18 cellular contexts compared by ENCODE assay signal in genomic region chrX:78357342-78358055, GRCh38. TPM values are rescaled to one million over a fixed set of nuclear protein-coding genes. Genes with fewer than 3 reads are reported as not detected.
DNase-seq lines count a peak whose midpoint lies in the region; ATAC-seq and TF ChIP-seq lines count a peak whose summit lies in the region.
"Had no signal": no experiment of that assay in that cellular context is flagged by ENCODE, and none has a peak within 500 bp of the region (broad histone marks: within the 10 kb centered on the region; RNA-seq: fewer than 3 reads in every experiment).

No MANE protein-coding gene starts in this region.

- intact Hi-C loops in activated CD8-positive, alpha-beta T cell treated with anti-CD3 and anti-CD28 coated beads for 36 hours (cut with micrococcal nuclease): no loop called here

- TF ChIP-seq EP300 in suprapubic skin (IDR thresholded peaks at IDR 0.05): no peak

- peaks cover 2% of the 10 kb centered on the region for H3K4me1 Mint-ChIP-seq in activated CD8-positive, alpha-beta T cell treated with anti-CD3 and anti-CD28 coated beads for 36 hours (ENCODE audit: low read depth)
- H3K4me1 Mint-ChIP-seq in activated CD8-positive, alpha-beta T cell treated with anti-CD3 and anti-CD28 coated beads, Interleukin-2, amount 10 ng/mL, durations not matched to agents 7 days and 5 days (ENCODE audit: low read depth): no peaks in the 10 kb centered on the region

- H3K9me3 Mint-ChIP-seq in activated CD8-positive, alpha-beta T cell treated with anti-CD3 and anti-CD28 coated beads for 36 hours: peaks cover 3% of the 10 kb centered on the region
- no peaks in the 10 kb centered on the region for H3K9me3 Mint-ChIP-seq in activated CD8-positive, alpha-beta T cell treated with anti-CD3 and anti-CD28 coated beads, Interleukin-2, amount 10 ng/mL, durations not matched to agents 7 days and 5 days (ENCODE audit: insufficient read depth)

- H3K36me3 Mint-ChIP-seq in activated CD8-positive, alpha-beta T cell treated with anti-CD3 and anti-CD28 coated beads for 36 hours (ENCODE audit: low read depth): no peaks in the 10 kb centered on the region
- H3K36me3 Mint-ChIP-seq in activated CD8-positive, alpha-beta T cell treated with anti-CD3 and anti-CD28 coated beads, Interleukin-2, amount 10 ng/mL, durations not matched to agents 7 days and 5 days (ENCODE audit: low read depth): no peaks in the 10 kb centered on the region

- CTCF ChIA-PET in activated CD8-positive, alpha-beta T cell treated with anti-CD3 and anti-CD28 coated beads for 36 hours (lab: Charles Lee): no interaction called here
- CTCF ChIA-PET in activated CD8-positive, alpha-beta T cell treated with anti-CD3 and anti-CD28 coated beads, Interleukin-2, amount 10 ng/mL, durations not matched to agents 7 days and 5 days (lab: Charles Lee): no interaction called here

- DNase-seq in activated CD8-positive, alpha-beta T cell treated with anti-CD3 and anti-CD28 coated beads for 36 hours: peak; percentile 2
- DNase-seq in activated CD8-positive, alpha-beta T cell treated with anti-CD3 and anti-CD28 coated beads, Interleukin-2, amount 10 ng/mL, durations not matched to agents 7 days and 5 days: no peak
- DNase-seq in LNCaP clone FGC (ENCODE audit: low read depth): peak; percentile 18
- DNase-seq in foreskin keratinocyte: peak; percentile 83 to 92
- no peak for DNase-seq in suprapubic skin (ENCODE audit: low spot score in 2 of 2)
- DNase-seq in H7: no peak
- no peak for DNase-seq in activated CD8-positive, alpha-beta memory T cell treated with anti-CD3 and anti-CD28 coated beads, Interleukin-2, amount 50 U/mL, for 4 hours
- no peak for DNase-seq in NCI-H1105 (lab: John Stamatoyannopoulos, UW)
- DNase-seq: C1 segment of cervical spinal cord, GM23248, KG1, MG63, NCI-H1092 treated with DMSO at 0.1 percent for 48 hours, NCI-H1694 treated with DMSO at 0.1 percent for 48 hours, NCI-H446 treated with DMSO at 0.1 percent for 48 hours, NCI-H774, SHP77 had no signal

- 65% methylated on average over 4 of the region's 4 CpGs for WGBS in suprapubic skin

- H3K4me3 ChIP-seq in LNCaP clone FGC (ENCODE audit: low read depth, low read length) (no peak overlapping the region), suprapubic skin (no peak overlapping the region), H7 (ENCODE audit: insufficient read depth, low read depth, low read length) (no peak overlapping the region)
- H3K4me3 ChIP-seq: GM23248, MG63 had no signal

- POLR2A ChIA-PET in activated CD8-positive, alpha-beta T cell treated with anti-CD3 and anti-CD28 coated beads for 36 hours (lab: Charles Lee): no interaction called here
- POLR2A ChIA-PET in activated CD8-positive, alpha-beta T cell treated with anti-CD3 and anti-CD28 coated beads, Interleukin-2, amount 10 ng/mL, durations not matched to agents 7 days and 5 days (lab: Charles Lee): no interaction called here

- no peak overlapping the region for H3K4me3 Mint-ChIP-seq in activated CD8-positive, alpha-beta T cell treated with anti-CD3 and anti-CD28 coated beads for 36 hours
- no peak overlapping the region for H3K4me3 Mint-ChIP-seq in activated CD8-positive, alpha-beta T cell treated with anti-CD3 and anti-CD28 coated beads, Interleukin-2, amount 10 ng/mL, durations not matched to agents 7 days and 5 days

- TF ChIP-seq CTCF in activated CD8-positive, alpha-beta T cell treated with anti-CD3 and anti-CD28 coated beads for 36 hours (IDR thresholded peaks at IDR 0.05): no peak
- TF ChIP-seq CTCF in LNCaP clone FGC (IDR thresholded peaks at IDR 0.05; ENCODE audit: control insufficient read depth, extremely low read depth, insufficient read depth): no peak
- TF ChIP-seq CTCF in foreskin keratinocyte (conservative IDR thresholded peaks at IDR 0.05): peak; percentile 57
- no peak for TF ChIP-seq CTCF in suprapubic skin (IDR thresholded peaks at IDR 0.05)

- H3K27ac ChIP-seq in foreskin keratinocyte (peak overlapping the region; percentile 76), suprapubic skin (peak overlapping the region; percentile 69)
- H3K27ac ChIP-seq: GM23248 had no signal

- no peak for ATAC-seq in activated CD8-positive, alpha-beta T cell treated with anti-CD3 and anti-CD28 coated beads for 36 hours
- no peak for ATAC-seq in activated CD8-positive, alpha-beta T cell treated with anti-CD3 and anti-CD28 coated beads, Interleukin-2, amount 10 ng/mL, durations not matched to agents 7 days and 5 days
- peak; percentile 99 for ATAC-seq in foreskin keratinocyte

- peaks cover 8% of the 10 kb centered on the region for H3K4me1 ChIP-seq in foreskin keratinocyte
- H3K4me1 ChIP-seq in suprapubic skin: no peaks in the 10 kb centered on the region

- no peaks in the 10 kb centered on the region for H3K27me3 Mint-ChIP-seq in activated CD8-positive, alpha-beta T cell treated with anti-CD3 and anti-CD28 coated beads for 36 hours
- no peaks in the 10 kb centered on the region for H3K27me3 Mint-ChIP-seq in activated CD8-positive, alpha-beta T cell treated with anti-CD3 and anti-CD28 coated beads, Interleukin-2, amount 10 ng/mL, durations not matched to agents 7 days and 5 days (ENCODE audit: low read depth)

- TF ChIP-seq POLR2A in suprapubic skin (IDR thresholded peaks at IDR 0.05): no peak

- no peaks in the 10 kb centered on the region for H3K9me3 ChIP-seq in suprapubic skin
- H3K9me3 ChIP-seq: MG63 had no signal

- H3K27me3 ChIP-seq in foreskin keratinocyte: no peaks in the 10 kb centered on the region
- H3K27me3 ChIP-seq in suprapubic skin: no peaks in the 10 kb centered on the region
- no peaks in the 10 kb centered on the region for H3K27me3 ChIP-seq in H7 (ENCODE audit: control insufficient read depth, insufficient read depth, low read length)
- H3K27me3 ChIP-seq: MG63 had no signal

- H3K36me3 ChIP-seq in suprapubic skin: no peaks in the 10 kb centered on the region
- H3K36me3 ChIP-seq in H7 (replicated peaks; ENCODE audit: control insufficient read depth, insufficient read depth, low read length): no peaks in the 10 kb centered on the region
- H3K36me3 ChIP-seq: MG63 had no signal

- H3K27ac Mint-ChIP-seq in activated CD8-positive, alpha-beta T cell treated with anti-CD3 and anti-CD28 coated beads for 36 hours: no peak overlapping the region
- no peak overlapping the region for H3K27ac Mint-ChIP-seq in activated CD8-positive, alpha-beta T cell treated with anti-CD3 and anti-CD28 coated beads, Interleukin-2, amount 10 ng/mL, durations not matched to agents 7 days and 5 days

RNA-seq across cellular contexts. Expression of gene CYSLTR1, which starts 30.1 kb away (rescaled TPM):
- under 1 TPM; 0.29 to 0.45 TPM for total RNA-seq in activated CD8-positive, alpha-beta T cell treated with anti-CD3 and anti-CD28 coated beads for 36 hours
- 1 to 10 TPM; 2.8 to 3.3 TPM for total RNA-seq in activated CD8-positive, alpha-beta T cell treated with anti-CD3 and anti-CD28 coated beads, Interleukin-2, amount 10 ng/mL, durations not matched to agents 7 days and 5 days
- total RNA-seq in foreskin keratinocyte (not detected in 2 replicates), suprapubic skin (1 to 10 TPM; 1.1 to 3.7 (median 2.1) TPM)
- polyA plus RNA-seq in foreskin keratinocyte: not detected in 2 replicates
- total RNA-seq in H7 (2014; rRNA removed; shearing (Covaris generic)): not detected in 2 replicates
- total RNA-seq: A172, GM23248 had no signal
- polyA plus RNA-seq: GM23248 had no signal

Comparison
In these comparisons a context has a peak if more than half of its experiments do, and no peak if none do; other contexts are left out.
1. DNase-seq: peak in activated CD8-positive, alpha-beta T cell treated with anti-CD3 and anti-CD28 coated beads for 36 hours (single experiment), LNCaP clone FGC (single experiment) and foreskin keratinocyte (2 of 2); none in activated CD8-positive, alpha-beta T cell treated with anti-CD3 and anti-CD28 coated beads, Interleukin-2, amount 10 ng/mL, durations not matched to agents 7 days and 5 days (single experiment), suprapubic skin (0 of 2), H7 (single experiment), activated CD8-positive, alpha-beta memory T cell treated with anti-CD3 and anti-CD28 coated beads, Interleukin-2, amount 50 U/mL, for 4 hours (single experiment) and NCI-H1105 (single experiment).